26 cellular contexts compared by ENCODE assay signal in the genomic region with DNA sequence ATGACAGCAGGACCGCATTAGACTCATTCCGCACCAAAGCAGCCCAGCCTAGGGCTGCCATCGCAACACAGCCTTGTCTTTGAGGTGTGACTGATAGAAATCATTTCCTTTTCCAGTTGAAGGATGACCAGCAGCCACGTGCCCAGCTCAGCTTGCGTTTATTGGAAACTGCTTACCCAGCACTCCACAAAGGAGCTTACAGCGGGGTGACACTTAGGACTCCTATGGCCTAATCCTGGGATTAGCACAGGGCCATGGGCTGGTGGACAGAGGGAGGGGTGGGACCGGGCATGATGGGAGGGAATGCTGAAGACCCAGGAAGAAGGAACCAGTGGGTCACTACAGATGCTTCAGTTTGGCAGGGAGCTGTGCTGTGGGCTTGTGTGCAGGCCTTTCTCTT. TPM values are rescaled to one million over a fixed set of nuclear protein-coding genes. Genes with fewer than 3 reads are reported as not detected.
"Had no signal": no experiment of that assay in that cellular context is flagged by ENCODE, and none has a peak within 500 bp of the region (broad histone marks: within the 10 kb centered on the region; RNA-seq: fewer than 3 reads in every experiment).

No MANE protein-coding gene starts in this region.

- H3K4me3 Mint-ChIP-seq: activated B cell treated with CpG ODN at 0.5 μM for 24 hours; activated CD4-positive, alpha-beta T cell treated with anti-CD3 and anti-CD28 coated beads, Interleukin-2, amount 10 ng/mL, durations not matched to agents 24 days and 14 days; activated CD8-positive, alpha-beta memory T cell treated with anti-CD3 and anti-CD28 coated beads, Interleukin-2, amount 10 ng/mL, durations not matched to agents 7 days and 5 days; activated naive CD4-positive, alpha-beta T cell treated with anti-CD3 and anti-CD28 coated beads, Interleukin-2, amount 50 U/mL, for 24 hours; activated T-cell treated with anti-CD3 and anti-CD28 coated beads, Interleukin-2, amount 50 U/mL, for 24 hours; activated T-helper 1 cell treated with anti-CD3 and anti-CD28 coated beads, Interleukin-12 subunit alpha, Interleukin-12 subunit beta, Interleukin-2, Interleukin-4 antibody, amounts not matched to agents 30 ng/mL and 10 ng/mL and 1 ng/mL, durations not matched to agents 14 hours and 24 hours and 36 hours; T-helper 17 cell had no signal

- H2AFZ ChIP-seq: PC-9 had no signal

- DNase-seq: activated B cell treated with CpG ODN at 0.5 μM for 24 hours; activated CD4-positive, alpha-beta T cell treated with anti-CD3 and anti-CD28 coated beads for 1 hour; activated CD4-positive, alpha-beta T cell treated with anti-CD3 and anti-CD28 coated beads, Interleukin-2, amount 10 ng/mL, durations not matched to agents 24 days and 14 days; activated CD4-positive, alpha-beta T cell treated with anti-CD3 and anti-CD28 coated beads, Interleukin-2, amount 50 U/mL, for 48 hours; activated CD8-positive, alpha-beta memory T cell treated with anti-CD3 and anti-CD28 coated beads, Interleukin-2, amount 10 ng/mL, durations not matched to agents 7 days and 5 days; activated effector memory CD4-positive, alpha-beta T cell treated with Interleukin-2 at 50 U/mL for 16 hours; activated naive CD4-positive, alpha-beta T cell; activated T-cell treated with anti-CD3 and anti-CD28 coated beads, Interleukin-2, amount 50 U/mL, for 24 hours; aorta; central memory CD4-positive, alpha-beta T cell; Karpas-422; MM.1S; NCI-H1105; NCI-H1436; NCI-H1694 treated with DMSO at 0.1 percent for 48 hours; NCI-H2029 treated with DMSO at 0.1 percent for 48 hours; NCI-H446; NCI-H526 treated with DMSO at 0.1 percent for 48 hours; PC-9; SIG-M5; T-helper 17 cell; T-helper 9 cell had no signal

- H3K4me1 Mint-ChIP-seq: activated B cell treated with CpG ODN at 0.5 μM for 24 hours; activated CD4-positive, alpha-beta T cell treated with anti-CD3 and anti-CD28 coated beads, Interleukin-2, amount 10 ng/mL, durations not matched to agents 24 days and 14 days; activated CD8-positive, alpha-beta memory T cell treated with anti-CD3 and anti-CD28 coated beads, Interleukin-2, amount 10 ng/mL, durations not matched to agents 7 days and 5 days; activated naive CD4-positive, alpha-beta T cell treated with anti-CD3 and anti-CD28 coated beads, Interleukin-2, amount 50 U/mL, for 24 hours had no signal

- H3K27ac Mint-ChIP-seq: activated B cell treated with CpG ODN at 0.5 μM for 24 hours; activated CD4-positive, alpha-beta T cell treated with anti-CD3 and anti-CD28 coated beads, Interleukin-2, amount 10 ng/mL, durations not matched to agents 24 days and 14 days; activated CD8-positive, alpha-beta memory T cell treated with anti-CD3 and anti-CD28 coated beads, Interleukin-2, amount 10 ng/mL, durations not matched to agents 7 days and 5 days; activated naive CD4-positive, alpha-beta T cell treated with anti-CD3 and anti-CD28 coated beads, Interleukin-2, amount 50 U/mL, for 24 hours; activated T-cell treated with anti-CD3 and anti-CD28 coated beads, Interleukin-2, amount 50 U/mL, for 24 hours; activated T-helper 1 cell treated with anti-CD3 and anti-CD28 coated beads, Interleukin-12 subunit alpha, Interleukin-12 subunit beta, Interleukin-2, Interleukin-4 antibody, amounts not matched to agents 30 ng/mL and 10 ng/mL and 1 ng/mL, durations not matched to agents 14 hours and 24 hours and 36 hours; T-helper 17 cell had no signal

- H3K4me3 ChIP-seq: K562, PC-9 had no signal

- H3K4me2 ChIP-seq: PC-9 had no signal

- H3K9me3 Mint-ChIP-seq: activated B cell treated with CpG ODN at 0.5 μM for 24 hours; activated CD4-positive, alpha-beta T cell treated with anti-CD3 and anti-CD28 coated beads, Interleukin-2, amount 10 ng/mL, durations not matched to agents 24 days and 14 days; activated T-cell treated with anti-CD3 and anti-CD28 coated beads, Interleukin-2, amount 50 U/mL, for 24 hours; activated T-helper 1 cell treated with anti-CD3 and anti-CD28 coated beads, Interleukin-12 subunit alpha, Interleukin-12 subunit beta, Interleukin-2, Interleukin-4 antibody, amounts not matched to agents 30 ng/mL and 10 ng/mL and 1 ng/mL, durations not matched to agents 14 hours and 24 hours and 36 hours had no signal

- H3K36me3 Mint-ChIP-seq: activated CD8-positive, alpha-beta memory T cell treated with anti-CD3 and anti-CD28 coated beads, Interleukin-2, amount 10 ng/mL, durations not matched to agents 7 days and 5 days; activated naive CD4-positive, alpha-beta T cell treated with anti-CD3 and anti-CD28 coated beads, Interleukin-2, amount 50 U/mL, for 24 hours had no signal

- ATAC-seq: activated CD8-positive, alpha-beta memory T cell treated with anti-CD3 and anti-CD28 coated beads, Interleukin-2, amount 10 ng/mL, durations not matched to agents 7 days and 5 days; K562; T-helper 17 cell had no signal

- H3K27ac ChIP-seq: PC-9 had no signal

RNA-seq across cellular contexts. Expression of gene RCVRN, which starts 7.5 kb away (rescaled TPM):
- total RNA-seq: activated CD4-positive, alpha-beta T cell treated with anti-CD3 and anti-CD28 coated beads, Interleukin-2, amount 10 ng/mL, durations not matched to agents 24 days and 14 days; activated CD8-positive, alpha-beta memory T cell treated with anti-CD3 and anti-CD28 coated beads, Interleukin-2, amount 10 ng/mL, durations not matched to agents 7 days and 5 days; activated T-helper 1 cell treated with anti-CD3 and anti-CD28 coated beads, Interleukin-12 subunit alpha, Interleukin-12 subunit beta, Interleukin-2, Interleukin-4 antibody, amounts not matched to agents 30 ng/mL and 10 ng/mL and 1 ng/mL, durations not matched to agents 14 hours and 24 hours and 36 hours; bronchial epithelial cell; K562; PC-9; T-helper 17 cell had no signal
- polyA plus RNA-seq: aorta, K562 had no signal
